8 cellular contexts compared by ENCODE assay signal in genomic region chr16:24255446-24256352, GRCh38. TPM values are rescaled to one million over a fixed set of nuclear protein-coding genes. Genes with fewer than 3 reads are reported as not detected.
A peak's percentile ranks its signal among the peaks of the same experiment; 100 is the strongest.
DNase-seq lines count a peak whose midpoint lies in the region; ATAC-seq and TF ChIP-seq lines count a peak whose summit lies in the region.

CACNG3 (plus strand) TSS chr16:24256335; CDS start chr16:24256755, 420 bp downstream.

- no peak for TF ChIP-seq CTCF in GM13976 (IDR thresholded peaks at IDR 0.05; ENCODE audit: borderline replicate concordance, control extremely low read depth, extremely low read depth, insufficient read depth, missing control alignments)
- no peak for TF ChIP-seq CTCF in RWPE1 (conservative IDR thresholded peaks at IDR 0.05; ENCODE audit: low read depth)
- no peak for TF ChIP-seq CTCF in stomach (IDR thresholded peaks at IDR 0.05)
- no peak for TF ChIP-seq CTCF in vagina (IDR thresholded peaks at IDR 0.05)

- intact Hi-C loops in stomach (cut with DNase I; ENCODE audit: low total_unique reads): no loop called here
- intact Hi-C loops in vagina (cut with DNase I): no loop called here

- no peaks in the 10 kb centered on the region for H3K36me3 Mint-ChIP-seq in activated naive CD8-positive, alpha-beta T cell treated with anti-CD3 and anti-CD28 coated beads, Interleukin-2, amount 10 ng/mL, durations not matched to agents 7 days and 5 days

- H3K4me1 Mint-ChIP-seq in activated naive CD8-positive, alpha-beta T cell treated with anti-CD3 and anti-CD28 coated beads, Interleukin-2, amount 10 ng/mL, durations not matched to agents 7 days and 5 days: no peaks in the 10 kb centered on the region

- POLR2A ChIA-PET in RWPE1 (lab: Yijun Ruan, JAX; ENCODE audit: low non-redundant PET): no interaction called here
- POLR2A ChIA-PET in activated naive CD8-positive, alpha-beta T cell treated with anti-CD3 and anti-CD28 coated beads, Interleukin-2, amount 10 ng/mL, durations not matched to agents 7 days and 5 days (lab: Charles Lee): no interaction called here

- H3K9me3 ChIP-seq in iPS-15b (ENCODE audit: control insufficient read depth, insufficient read depth, low read length) (no peaks in the 10 kb centered on the region), stomach (no peaks in the 10 kb centered on the region), vagina (no peaks in the 10 kb centered on the region)

- H3K9ac ChIP-seq in iPS-15b (ENCODE audit: low read depth, low read length): no peak within 1 kb of the TSS

- TF ChIP-seq POLR2A in stomach (IDR thresholded peaks at IDR 0.05): no peak
- TF ChIP-seq POLR2A in vagina (IDR thresholded peaks at IDR 0.05): no peak

- H3K27ac ChIP-seq in RWPE1 (no peak within 1 kb of the TSS), stomach (no peak within 1 kb of the TSS), vagina (no peak within 1 kb of the TSS)

- H3K27me3 ChIP-seq in iPS-15b (ENCODE audit: control insufficient read depth, insufficient read depth, low read length): peaks cover 46% of the 10 kb centered on the region
- peaks cover 0 to 70% (median 21%) of the 10 kb centered on the region in 3 donors for H3K27me3 ChIP-seq in stomach
- H3K27me3 ChIP-seq in vagina: peaks cover 5% of the 10 kb centered on the region

- in situ Hi-C loops in GM13976 (cut with MboI; ENCODE audit: low sequenced_read_pairs, unreplicated experiment): loop anchor here (25.0 kb wide), 1 partner anchor 232 kb away; no protein-coding TSS in a partner anchor

- H3K4me3 ChIP-seq in iPS-15b (ENCODE audit: low read depth, low read length): peak within 1 kb of the TSS; percentile 65
- H3K4me3 ChIP-seq in stomach: no peak within 1 kb of the TSS
- no peak within 1 kb of the TSS for H3K4me3 ChIP-seq in vagina

- TF ChIP-seq EP300 in stomach (IDR thresholded peaks at IDR 0.05): no peak

- ATAC-seq in activated naive CD8-positive, alpha-beta T cell treated with anti-CD3 and anti-CD28 coated beads, Interleukin-2, amount 10 ng/mL, durations not matched to agents 7 days and 5 days (ENCODE audit: low read depth): peak; percentile 91
- no peak for ATAC-seq in GM18519 (IDR thresholded peaks at IDR 0.05; ENCODE audit: low FRiP score, unreplicated experiment)

- no peaks in the 10 kb centered on the region for H3K4me1 ChIP-seq in iPS-15b (ENCODE audit: control insufficient read depth, insufficient read depth, low read length)
- peaks cover 0 to 10% (median 0%) of the 10 kb centered on the region in 4 donors for H3K4me1 ChIP-seq in stomach
- H3K4me1 ChIP-seq in vagina: no peaks in the 10 kb centered on the region

- no peaks in the 10 kb centered on the region for H3K9me3 Mint-ChIP-seq in activated naive CD8-positive, alpha-beta T cell treated with anti-CD3 and anti-CD28 coated beads, Interleukin-2, amount 10 ng/mL, durations not matched to agents 7 days and 5 days

- peaks cover 44% of the 10 kb centered on the region for H3K27me3 Mint-ChIP-seq in activated naive CD8-positive, alpha-beta T cell treated with anti-CD3 and anti-CD28 coated beads, Interleukin-2, amount 10 ng/mL, durations not matched to agents 7 days and 5 days

- H3K27ac Mint-ChIP-seq in activated naive CD8-positive, alpha-beta T cell treated with anti-CD3 and anti-CD28 coated beads, Interleukin-2, amount 10 ng/mL, durations not matched to agents 7 days and 5 days: no peak within 1 kb of the TSS

- H3K4me3 Mint-ChIP-seq in activated naive CD8-positive, alpha-beta T cell treated with anti-CD3 and anti-CD28 coated beads, Interleukin-2, amount 10 ng/mL, durations not matched to agents 7 days and 5 days: no peak within 1 kb of the TSS

- WGBS in stomach, 5 donors: 7 to 10% (median 8%) methylated on average over 39 to 55 of the region's 55 CpGs

- H3K36me3 ChIP-seq in iPS-15b (ENCODE audit: control insufficient read depth, insufficient read depth, low read length): no peaks in the 10 kb centered on the region
- no peaks in the 10 kb centered on the region for H3K36me3 ChIP-seq in stomach
- H3K36me3 ChIP-seq in vagina: no peaks in the 10 kb centered on the region

- CTCF ChIA-PET in RWPE1 (lab: Yijun Ruan, JAX): no interaction called here

- DNase-seq in GM13976 (ENCODE audit: low spot score) (peak; percentile 85), RWPE1 (ENCODE audit: low spot score) (peak; percentile 55), stomach (no peak), vagina (ENCODE audit: extremely low spot score in 2 of 2) (no peak)
- DNase-seq in activated naive CD8-positive, alpha-beta T cell treated with anti-CD3 and anti-CD28 coated beads, Interleukin-2, amount 10 ng/mL, durations not matched to agents 7 days and 5 days: peak; percentile 79
- DNase-seq in stimulated activated CD4-positive, alpha-beta T cell treated with anti-CD3 and anti-CD28 coated beads, Interleukin-4, amount 100 ng/mL, for 24 hours: peak; percentile 48

RNA-seq across cellular contexts. Expression of gene CACNG3, which starts in this region (rescaled TPM):
- total RNA-seq in activated naive CD8-positive, alpha-beta T cell treated with anti-CD3 and anti-CD28 coated beads, Interleukin-2, amount 10 ng/mL, durations not matched to agents 7 days and 5 days: not detected
- total RNA-seq in stomach: not detected
- polyA plus RNA-seq in stomach: not detected
- not detected for total RNA-seq in vagina

Comparison
In these comparisons a context has a peak if more than half of its experiments do, and no peak if none do; other contexts are left out.
1. Peak in DNase-seq and ATAC-seq in activated naive CD8-positive, alpha-beta T cell treated with anti-CD3 and anti-CD28 coated beads, Interleukin-2, amount 10 ng/mL, durations not matched to agents 7 days and 5 days; RNA of the gene not detected or under 1 TPM.
2. DNase-seq: peak in GM13976 (single experiment), RWPE1 (single experiment) and stimulated activated CD4-positive, alpha-beta T cell treated with anti-CD3 and anti-CD28 coated beads, Interleukin-4, amount 100 ng/mL, for 24 hours (single experiment); none in stomach (single experiment) and vagina (0 of 2).